9 cellular contexts compared by ENCODE assay signal in the genomic region with DNA sequence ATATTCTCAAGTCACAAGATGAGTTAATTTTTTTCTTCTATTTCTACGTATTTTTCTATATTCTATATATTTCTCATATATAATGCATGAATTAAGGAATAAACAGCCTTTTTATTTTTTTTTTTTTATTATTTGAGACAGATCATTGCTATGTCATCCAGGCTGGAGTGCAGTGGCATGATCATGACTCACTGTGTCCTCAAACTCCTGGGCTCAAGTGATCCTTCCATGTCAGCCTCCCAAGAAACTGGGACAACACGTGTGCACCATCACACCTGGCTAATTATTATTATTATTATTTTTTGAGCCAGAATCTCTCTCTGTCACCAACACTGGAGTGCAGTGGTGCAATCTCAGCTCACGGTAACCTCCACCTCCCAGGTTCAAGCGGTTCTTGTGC. TPM values are rescaled to one million over a fixed set of nuclear protein-coding genes. Genes with fewer than 3 reads are reported as not detected.
DNase-seq lines count a peak whose midpoint lies in the region; ATAC-seq, FAIRE-seq and TF ChIP-seq lines count a peak whose summit lies in the region.
"Had no signal": no experiment of that assay in that cellular context is flagged by ENCODE, and none has a peak within 500 bp of the region (broad histone marks: within the 10 kb centered on the region; RNA-seq: fewer than 3 reads in every experiment).

No MANE protein-coding gene starts in this region.

- CTCF ChIA-PET in PC-3 (lab: Charles Lee), result no interaction called here
- CTCF ChIA-PET in H1 (lab: Charles Lee; ENCODE audit: partially characterized antibody), result interaction anchor here (0.6 to 0.8 kb wide), 2 partner anchors 59 to 1749 kb away, joined by 3 read pairs; no protein-coding TSS in a partner anchor

- no peak overlapping the region for H3K56ac ChIP-seq in H1 (replicated peaks; ENCODE audit: insufficient read length, low read depth, low read length)

- H2BK120ac ChIP-seq in H1 (replicated peaks; ENCODE audit: low read depth, low read length), result no peak overlapping the region

- intact Hi-C loops in PC-3 (cut with micrococcal nuclease), result no loop called here

- H3K27ac ChIP-seq in PC-3 (ENCODE audit: low read length) (peak overlapping the region; percentile 56), H1 (ENCODE audit: low read depth, low read length) (no peak overlapping the region)

- no TSS peak for BruUV-seq in PC-3 (replicated peaks; lab: Mats Ljungman, UMichigan)

- no peak overlapping the region; the same call in 1 of the 2 replicates for H2AK5ac ChIP-seq in H1 (ENCODE audit: low read depth, low read length)

- no peak for FAIRE-seq in H1 (lab: Jason Lieb, UNC)

- peaks cover 10% of the 10 kb centered on the region for H3K36me3 ChIP-seq in PC-3 (ENCODE audit: low read depth, low read length)
- peaks cover 3 to 26% (median 20%) of the 10 kb centered on the region in 4 experiments; a peak in 7 of 8 replicates for H3K36me3 ChIP-seq in H1 (ENCODE audit: control insufficient read depth in 2 of 4, insufficient read depth in 4 of 4, low read length in 3 of 4)

- H2BK20ac ChIP-seq in H1 (ENCODE audit: low read length), result no peak overlapping the region

- H3K79me2 ChIP-seq in PC-3 (ENCODE audit: low read length), result peaks cover 29% of the 10 kb centered on the region
- H3K79me2 ChIP-seq in H1 (ENCODE audit: control insufficient read depth in 1 of 2, insufficient read depth in 2 of 2, low read length in 2 of 2), result peaks cover 0 to 17% of the 10 kb centered on the region in 2 experiments; a peak in 2 of 4 replicates

- no peaks in the 10 kb centered on the region for H3K9me2 ChIP-seq in PC-3 (replicated peaks; ENCODE audit: low read length)

- H3K4me3 Mint-ChIP-seq in T-helper 2 cell treated with Interferon-gamma antibody and Interleukin-4, amounts not matched to agents 5 μg/mL and 100 μg/mL, for 36 hours, result peak overlapping the region; percentile 83
- H3K4me3 Mint-ChIP-seq in osteocyte (ENCODE audit: unreplicated experiment), result peak overlapping the region; percentile 87

- H3F3A ChIP-seq in PC-3 (ENCODE audit: low read length, unreplicated experiment), result no peaks in the 10 kb centered on the region

- H3K4me1 ChIP-seq in PC-3 (ENCODE audit: insufficient read depth, low read length) (peaks cover 15% of the 10 kb centered on the region), H1 (replicated peaks in 1 of 4; ENCODE audit: control insufficient read depth in 3 of 4, insufficient read depth in 4 of 4, low read length in 3 of 4) (no peaks in the 10 kb centered on the region)

- no peak overlapping the region for H3K23ac ChIP-seq in H1 (ENCODE audit: insufficient read length)

- no peaks in the 10 kb centered on the region; the same call in 1 of the 2 replicates for H4K20me1 ChIP-seq in PC-3 (ENCODE audit: low read length)
- H4K20me1 ChIP-seq in H1 (replicated peaks in 1 of 2; ENCODE audit: control insufficient read depth in 1 of 2, insufficient read depth in 2 of 2, low read length in 2 of 2), result no peaks in the 10 kb centered on the region

- ATAC-seq in PC-3 (0 out of 2 replicates have a peak, but pooled peaks have one; percentile 5), GM18861 (IDR thresholded peaks at IDR 0.05; ENCODE audit: unreplicated experiment) (no peak), GM19463 (IDR thresholded peaks at IDR 0.05; ENCODE audit: unreplicated experiment) (no peak)

- H3K4me1 Mint-ChIP-seq in T-helper 2 cell treated with Interferon-gamma antibody and Interleukin-4, amounts not matched to agents 5 μg/mL and 100 μg/mL, for 36 hours (ENCODE audit: low read depth), result peaks cover 11% of the 10 kb centered on the region
- peaks cover 19% of the 10 kb centered on the region for H3K4me1 Mint-ChIP-seq in osteocyte (ENCODE audit: unreplicated experiment)

- no peak overlapping the region for H2BK5ac ChIP-seq in H1 (ENCODE audit: low read depth, low read length)

- H4K8ac ChIP-seq in H1 (ENCODE audit: extremely low read depth, insufficient read depth, low read length), result no peak overlapping the region

- H2BK12ac ChIP-seq in H1 (ENCODE audit: low read depth, low read length), result no peak overlapping the region

- H4K91ac ChIP-seq in H1 (replicated peaks; ENCODE audit: insufficient read length, low read length), result no peak overlapping the region

- H2BK15ac ChIP-seq in H1 (ENCODE audit: low read length), result no peak overlapping the region

- H3K4ac ChIP-seq in H1 (replicated peaks; ENCODE audit: insufficient read length, low read depth, low read length), result no peak overlapping the region

- H3K79me1 ChIP-seq in H1 (ENCODE audit: low read depth, low read length), result 0 out of 2 replicates have a peak, but pooled peaks cover 1% of the 10 kb centered on the region

- no peak overlapping the region for H3K18ac ChIP-seq in H1 (ENCODE audit: extremely low read depth, low read length)

- H3K4me2 ChIP-seq in PC-3 (ENCODE audit: low read length) (peak overlapping the region; percentile 88), H1 (ENCODE audit: insufficient read depth in 1 of 2, low read depth in 2 of 2, low read length in 2 of 2) (peak overlapping the region; percentile 62 to 72; a peak in 3 of 4 replicates)

- 96% methylated on average over 4 of the region's 4 CpGs; no CpG with 5 or more reads in 1 of the 2 experiments for WGBS in H1 (ENCODE audit: extremely low coverage in 1 of 2, insufficient coverage in 1 of 2, insufficient read length in 1 of 2, insufficient replicate concordance in 2 of 2, low coverage in 1 of 2, low lambda C conversion rate in 2 of 2, missing lambda C conversion rate in 1 of 2), 2 experiments

- TF ChIP-seq EP300 in H1 (IDR thresholded peaks at IDR 0.05; ENCODE audit: borderline replicate concordance in 1 of 2, low read depth in 2 of 2, low read length in 2 of 2), result no peak

- peaks cover 15% of the 10 kb centered on the region for H3K27me3 Mint-ChIP-seq in T-helper 2 cell treated with Interferon-gamma antibody and Interleukin-4, amounts not matched to agents 5 μg/mL and 100 μg/mL, for 36 hours (ENCODE audit: low read depth)
- peaks cover 21% of the 10 kb centered on the region for H3K27me3 Mint-ChIP-seq in osteocyte (ENCODE audit: unreplicated experiment)

- H3K9ac ChIP-seq in PC-3 (ENCODE audit: low read length), result peak overlapping the region; percentile 85
- H3K9ac ChIP-seq in H1 (replicated peaks in 1 of 4; ENCODE audit: extremely low read depth in 1 of 4, low read depth in 3 of 4, low read length in 3 of 4), result no peak overlapping the region

- H3K9me3 ChIP-seq in PC-3 (ENCODE audit: low read length), result no peaks in the 10 kb centered on the region
- H3K9me3 ChIP-seq in H1 (ENCODE audit: insufficient read depth in 2 of 2, low read depth in 1 of 2, low read length in 1 of 2), result no peaks in the 10 kb centered on the region

- H3K23me2 ChIP-seq in H1 (ENCODE audit: low read depth, low read length), result peaks cover 4% of the 10 kb centered on the region; the same call in 1 of the 2 replicates

- no peaks in the 10 kb centered on the region for H3K9me3 Mint-ChIP-seq in T-helper 2 cell treated with Interferon-gamma antibody and Interleukin-4, amounts not matched to agents 5 μg/mL and 100 μg/mL, for 36 hours
- H3K9me3 Mint-ChIP-seq in osteocyte (ENCODE audit: unreplicated experiment), result peaks cover 6% of the 10 kb centered on the region

- H4K5ac ChIP-seq in H1 (ENCODE audit: insufficient read length, low read depth, low read length), result no peak overlapping the region

- POLR2A ChIA-PET in PC-3 (lab: Charles Lee; ENCODE audit: unreplicated experiment), result no interaction called here
- POLR2A ChIA-PET in H1 (lab: Charles Lee; ENCODE audit: partially characterized antibody), result no interaction called here

- H3K4me3 ChIP-seq in PC-3 (ENCODE audit: low read length) (peak overlapping the region; percentile 76), H1 (ENCODE audit: extremely low read depth in 1 of 4, insufficient read depth in 2 of 4, low read depth in 3 of 4, low read length in 4 of 4) (peak overlapping the region in 1 of 4 experiments; percentile 84; a peak in 2 of 8 replicates)

- TF ChIP-seq CTCF in PC-3 (conservative IDR thresholded peaks at IDR 0.05; ENCODE audit: low read depth, low read length), result no peak
- no peak for TF ChIP-seq CTCF in H1 (IDR thresholded peaks at IDR 0.05; ENCODE audit: control extremely low read depth in 1 of 3, insufficient read depth in 1 of 3, low read depth in 1 of 3, low read length in 3 of 3)
- no peak for TF ChIP-seq CTCF in osteocyte (IDR thresholded peaks at IDR 0.05)

- peak overlapping the region; percentile 52 for H3K27ac Mint-ChIP-seq in T-helper 2 cell treated with Interferon-gamma antibody and Interleukin-4, amounts not matched to agents 5 μg/mL and 100 μg/mL, for 36 hours
- peak overlapping the region; percentile 56 for H3K27ac Mint-ChIP-seq in osteocyte (ENCODE audit: unreplicated experiment)

- H3K36me3 Mint-ChIP-seq in T-helper 2 cell treated with Interferon-gamma antibody and Interleukin-4, amounts not matched to agents 5 μg/mL and 100 μg/mL, for 36 hours (ENCODE audit: low read depth), result no peaks in the 10 kb centered on the region
- peaks cover 8% of the 10 kb centered on the region for H3K36me3 Mint-ChIP-seq in osteocyte (ENCODE audit: unreplicated experiment)

- no peak for TF ChIP-seq RAD21 in H1 (IDR thresholded peaks at IDR 0.05 in 1 of 2, conservative IDR thresholded peaks at IDR 0.05 in 1 of 2; ENCODE audit: low read depth in 2 of 2, low read length in 2 of 2)

- no peak overlapping the region for H3K14ac ChIP-seq in H1 (ENCODE audit: insufficient read length)

- no peak for TF ChIP-seq POLR2A in H1 (IDR thresholded peaks at IDR 0.05; ENCODE audit: control extremely low read depth in 1 of 2, low read depth in 2 of 2, low read length in 2 of 2)

- no peak for DNase-seq in T-helper 2 cell treated with Interferon-gamma antibody and Interleukin-4, amounts not matched to agents 5 μg/mL and 100 μg/mL, for 36 hours (ENCODE audit: low spot score)
- DNase-seq in T-helper 2 cell, result no peak
- DNase-seq in PC-3, result peak; percentile 45
- no peak for DNase-seq in H1 (ENCODE audit: low read depth in 1 of 2, low spot score in 2 of 2)
- DNase-seq in osteocyte (ENCODE audit: extremely low spot score, unreplicated experiment), result no peak
- DNase-seq in D341Med (ENCODE audit: low spot score), result no peak
- DNase-seq: activated CD4-positive, alpha-beta T cell treated with anti-CD3 and anti-CD28 coated beads, Interleukin-2, amount 50 U/mL, for 1 hour had no signal

- H3K27me3 ChIP-seq in PC-3 (ENCODE audit: low read length) (no peaks in the 10 kb centered on the region), H1 (replicated peaks in 1 of 4; ENCODE audit: control insufficient read depth in 3 of 4, extremely low read depth in 1 of 4, insufficient read depth in 3 of 4, low read length in 3 of 4) (no peaks in the 10 kb centered on the region; a peak in 1 of 7 replicates)

- H2AFZ ChIP-seq in PC-3 (ENCODE audit: low read length) (no peak overlapping the region), H1 (ENCODE audit: low read length) (no peak overlapping the region)

RNA-seq across cellular contexts. Expression of gene CLDN12, which starts 1.5 kb away (rescaled TPM):
- total RNA-seq in PC-3 (2014; rRNA removed) (12.7 and 14.7 TPM in 2 replicates), osteocyte (20.9 and 28.9 TPM in 2 replicates)
- total RNA-seq in H1 (2021; fragmentation: NEBNext Ultra II Directional; extraction: Animal tissue kit (Norgen Biotek cat#: 25700)), result 47.3 and 49.2 TPM in 2 replicates
- 124 and 127 TPM in 2 replicates for polyA plus RNA-seq in H1 (2011; rRNA removed)
- 76.2 TPM for polyA plus RNA-seq in H1 (2011; cell fraction: cytosol; rRNA removed)
- polyA plus RNA-seq in H1 (2011; cell fraction: nucleus; rRNA removed), result 101 TPM
- 34.0 to 45.8 TPM (median 40.0 TPM) in 4 replicates for polyA plus RNA-seq in H1 (2012, experiment 1 of 2)
- 2.7 TPM for polyA plus RNA-seq in H1 (2012, experiment 2 of 2)
- 42.1 TPM for polyA plus RNA-seq in H1 (2013, experiment 1 of 2)
- 46.4 TPM for polyA plus RNA-seq in H1 (2013, experiment 2 of 2)
- 334 and 374 TPM in 2 replicates for polyA minus RNA-seq in H1 (2011; rRNA and poly(A)+ RNA removed)
- 66.3 TPM for polyA minus RNA-seq in H1 (2011; cell fraction: cytosol; rRNA and poly(A)+ RNA removed)
- polyA minus RNA-seq in H1 (2011; cell fraction: nucleus; rRNA and poly(A)+ RNA removed), result 62.8 TPM

RNA-seq across cellular contexts. Expression of gene GTPBP10, which starts 58.3 kb away (rescaled TPM):
- total RNA-seq in PC-3 (2014; rRNA removed), result 13.0 and 23.5 TPM in 2 replicates
- 21.2 and 25.0 TPM in 2 replicates for total RNA-seq in H1 (2021; fragmentation: NEBNext Ultra II Directional; extraction: Animal tissue kit (Norgen Biotek cat#: 25700))
- 3.3 and 4.4 TPM in 2 replicates for polyA plus RNA-seq in H1 (2011; rRNA removed)
- polyA plus RNA-seq in H1 (2011; cell fraction: cytosol; rRNA removed), result 10.3 TPM
- polyA plus RNA-seq in H1 (2011; cell fraction: nucleus; rRNA removed), result 1.8 TPM
- polyA plus RNA-seq in H1 (2012, experiment 1 of 2), result 8.5 to 21.3 TPM (median 11.2 TPM) in 4 replicates
- polyA plus RNA-seq in H1 (2012, experiment 2 of 2), result 1.1 TPM
- polyA plus RNA-seq in H1 (2013, experiment 1 of 2), result 17.0 TPM
- 16.5 TPM for polyA plus RNA-seq in H1 (2013, experiment 2 of 2)
- polyA minus RNA-seq in H1 (2011; rRNA and poly(A)+ RNA removed), result 3.1 and 7.8 TPM in 2 replicates
- polyA minus RNA-seq in H1 (2011; cell fraction: cytosol; rRNA and poly(A)+ RNA removed), result 5.5 TPM
- 8.3 TPM for polyA minus RNA-seq in H1 (2011; cell fraction: nucleus; rRNA and poly(A)+ RNA removed)
- 19.5 and 19.6 TPM in 2 replicates for total RNA-seq in osteocyte
